1 cellular context compared by ENCODE assay signal in the genomic region with DNA sequence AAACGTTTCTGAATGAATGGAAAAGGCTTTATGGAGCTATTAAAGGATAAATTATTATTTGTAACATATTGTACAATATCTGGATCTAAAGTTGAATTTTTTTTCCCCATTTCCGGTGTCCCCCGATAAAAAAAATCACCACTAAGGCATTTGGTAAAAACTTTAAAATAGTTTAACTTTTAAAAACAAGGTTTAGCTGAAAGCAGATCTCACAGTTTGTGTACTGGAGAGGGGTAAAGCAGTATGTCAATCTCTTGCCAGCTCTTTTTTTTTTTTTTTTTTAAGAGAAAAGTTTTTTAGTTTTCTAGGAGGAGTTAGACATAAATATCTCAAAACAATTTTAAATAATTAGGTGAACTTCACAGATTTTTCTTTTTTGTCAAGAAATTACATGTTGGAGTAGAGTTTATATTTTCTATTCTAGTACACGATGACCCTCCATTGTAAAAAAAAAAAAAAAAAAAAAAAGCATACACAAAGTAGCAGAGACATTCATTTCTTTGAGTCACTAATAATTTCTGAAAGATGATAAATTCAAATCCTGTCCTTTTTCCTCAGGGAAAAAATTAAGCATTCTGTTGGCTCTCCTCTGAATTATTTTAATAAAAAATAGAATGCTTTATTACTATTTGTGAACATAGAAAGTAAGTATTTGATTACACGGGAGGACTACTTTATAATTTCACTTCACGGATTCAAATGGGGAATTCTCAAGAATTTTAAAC.
TF ChIP-seq lines count a peak whose summit lies in the region.

No MANE protein-coding gene starts in this region.

TF ChIP-seq in HepG2, 621 proteins besides CTCF, POLR2A, EP300 and RAD21:
- TF ChIP-seq, protein P1, sequence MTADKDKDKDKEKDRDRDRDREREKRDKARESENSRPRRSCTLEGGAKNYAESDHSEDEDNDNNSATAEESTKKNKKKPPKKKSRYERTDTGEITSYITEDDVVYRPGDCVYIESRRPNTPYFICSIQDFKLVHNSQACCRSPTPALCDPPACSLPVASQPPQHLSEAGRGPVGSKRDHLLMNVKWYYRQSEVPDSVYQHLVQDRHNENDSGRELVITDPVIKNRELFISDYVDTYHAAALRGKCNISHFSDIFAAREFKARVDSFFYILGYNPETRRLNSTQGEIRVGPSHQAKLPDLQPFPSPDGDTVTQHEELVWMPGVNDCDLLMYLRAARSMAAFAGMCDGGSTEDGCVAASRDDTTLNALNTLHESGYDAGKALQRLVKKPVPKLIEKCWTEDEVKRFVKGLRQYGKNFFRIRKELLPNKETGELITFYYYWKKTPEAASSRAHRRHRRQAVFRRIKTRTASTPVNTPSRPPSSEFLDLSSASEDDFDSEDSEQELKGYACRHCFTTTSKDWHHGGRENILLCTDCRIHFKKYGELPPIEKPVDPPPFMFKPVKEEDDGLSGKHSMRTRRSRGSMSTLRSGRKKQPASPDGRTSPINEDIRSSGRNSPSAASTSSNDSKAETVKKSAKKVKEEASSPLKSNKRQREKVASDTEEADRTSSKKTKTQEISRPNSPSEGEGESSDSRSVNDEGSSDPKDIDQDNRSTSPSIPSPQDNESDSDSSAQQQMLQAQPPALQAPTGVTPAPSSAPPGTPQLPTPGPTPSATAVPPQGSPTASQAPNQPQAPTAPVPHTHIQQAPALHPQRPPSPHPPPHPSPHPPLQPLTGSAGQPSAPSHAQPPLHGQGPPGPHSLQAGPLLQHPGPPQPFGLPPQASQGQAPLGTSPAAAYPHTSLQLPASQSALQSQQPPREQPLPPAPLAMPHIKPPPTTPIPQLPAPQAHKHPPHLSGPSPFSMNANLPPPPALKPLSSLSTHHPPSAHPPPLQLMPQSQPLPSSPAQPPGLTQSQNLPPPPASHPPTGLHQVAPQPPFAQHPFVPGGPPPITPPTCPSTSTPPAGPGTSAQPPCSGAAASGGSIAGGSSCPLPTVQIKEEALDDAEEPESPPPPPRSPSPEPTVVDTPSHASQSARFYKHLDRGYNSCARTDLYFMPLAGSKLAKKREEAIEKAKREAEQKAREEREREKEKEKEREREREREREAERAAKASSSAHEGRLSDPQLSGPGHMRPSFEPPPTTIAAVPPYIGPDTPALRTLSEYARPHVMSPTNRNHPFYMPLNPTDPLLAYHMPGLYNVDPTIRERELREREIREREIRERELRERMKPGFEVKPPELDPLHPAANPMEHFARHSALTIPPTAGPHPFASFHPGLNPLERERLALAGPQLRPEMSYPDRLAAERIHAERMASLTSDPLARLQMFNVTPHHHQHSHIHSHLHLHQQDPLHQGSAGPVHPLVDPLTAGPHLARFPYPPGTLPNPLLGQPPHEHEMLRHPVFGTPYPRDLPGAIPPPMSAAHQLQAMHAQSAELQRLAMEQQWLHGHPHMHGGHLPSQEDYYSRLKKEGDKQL (CRISPR knock-in tag; IDR thresholded peaks at IDR 0.05; ENCODE audit: low read depth) = no peak
